13 cellular contexts compared by ENCODE assay signal in the genomic region with DNA sequence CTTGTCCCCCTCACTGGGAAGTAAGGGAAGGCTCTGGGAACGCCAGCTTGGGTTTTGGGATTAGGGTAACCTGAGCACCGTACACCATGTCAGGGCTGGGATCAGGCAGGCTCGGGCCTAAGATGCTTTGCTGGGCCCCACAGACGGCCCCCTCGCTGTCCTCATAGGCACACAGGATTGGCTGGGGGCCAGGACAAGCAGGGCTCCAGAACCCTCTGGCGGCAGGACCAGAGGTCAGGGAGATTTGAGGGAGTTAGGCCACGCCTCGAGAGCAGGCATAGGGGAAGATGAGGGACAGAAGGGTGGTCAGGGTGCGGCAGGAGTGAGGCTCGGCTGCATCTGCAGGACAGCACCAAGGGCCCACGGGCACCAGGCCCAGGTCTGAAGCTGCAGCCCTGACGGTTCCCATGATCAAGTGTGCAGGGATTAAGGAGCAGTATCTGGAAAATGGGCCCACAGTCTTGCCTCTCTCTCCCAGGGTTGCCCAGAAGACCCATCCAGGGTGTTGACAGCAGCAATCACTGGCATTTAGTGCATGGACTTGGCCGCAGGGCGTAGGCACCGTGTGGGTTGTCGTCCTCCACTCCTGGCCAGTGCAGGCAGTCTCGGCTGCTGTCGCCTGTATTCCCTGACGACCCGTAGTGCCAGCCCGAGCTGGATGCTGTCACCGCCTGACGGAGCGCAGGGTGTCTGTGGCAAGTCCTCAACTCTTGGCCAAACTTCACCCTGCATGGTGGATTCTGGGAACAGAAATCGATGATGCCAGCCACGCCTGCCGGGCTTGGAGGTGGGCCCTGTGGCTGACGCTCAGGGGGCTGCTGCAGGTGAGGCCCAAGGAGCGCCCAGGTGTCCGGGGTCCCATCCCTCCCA. TPM values are rescaled to one million over a fixed set of nuclear protein-coding genes. Genes with fewer than 3 reads are reported as not detected.
DNase-seq lines count a peak whose midpoint lies in the region; ATAC-seq and TF ChIP-seq lines count a peak whose summit lies in the region.
"Had no signal": no experiment of that assay in that cellular context is flagged by ENCODE, and none has a peak within 500 bp of the region (broad histone marks: within the 10 kb centered on the region; RNA-seq: fewer than 3 reads in every experiment).

No MANE protein-coding gene starts in this region.

- no peak overlapping the region for H3K27ac ChIP-seq in Peyer's patch
- H3K27ac ChIP-seq: parathyroid adenoma had no signal

- H3K9me3 ChIP-seq in Peyer's patch, result no peaks in the 10 kb centered on the region

- intact Hi-C loops in left ventricle myocardium superior (cut with micrococcal nuclease), result no loop called here

- no peak for TF ChIP-seq POLR2A in Peyer's patch (IDR thresholded peaks at IDR 0.05)

- H3K27me3 ChIP-seq in H7 (ENCODE audit: control insufficient read depth, insufficient read depth, low read length) (no peaks in the 10 kb centered on the region), Peyer's patch (no peaks in the 10 kb centered on the region)

- peak; percentile 7 for ATAC-seq in left ventricle myocardium superior
- ATAC-seq in HG02852 (IDR thresholded peaks at IDR 0.05; ENCODE audit: unreplicated experiment), result no peak
- no peak for ATAC-seq in GM18868 (IDR thresholded peaks at IDR 0.05; ENCODE audit: unreplicated experiment)
- ATAC-seq in HG03565 (IDR thresholded peaks at IDR 0.05; ENCODE audit: unreplicated experiment), result no peak

- DNase-seq in H7 (peak; percentile 32), Peyer's patch (peak in 2 of 3 donors; percentile 44 to 45), left ventricle myocardium superior (peak; percentile 41), retina (peak; percentile 4), DMS53 (lab: John Stamatoyannopoulos, UW) (no peak)
- DNase-seq: DMS79 treated with DMSO at 0.1 percent for 48 hours, KBM-7, NCI-H1694 treated with DMSO at 0.1 percent for 48 hours, SHP77 treated with DMSO at 0.1 percent for 48 hours had no signal

- peaks cover 0 to 9% (median 0%) of the 10 kb centered on the region in 4 donors for H3K4me1 ChIP-seq in Peyer's patch
- H3K4me1 ChIP-seq: parathyroid adenoma had no signal

- H3K36me3 ChIP-seq in H7 (replicated peaks; ENCODE audit: control insufficient read depth, insufficient read depth, low read length) (no peaks in the 10 kb centered on the region), Peyer's patch (no peaks in the 10 kb centered on the region)

- TF ChIP-seq CTCF in Peyer's patch (IDR thresholded peaks at IDR 0.05), result no peak

- no peak overlapping the region for H3K4me3 ChIP-seq in H7 (ENCODE audit: insufficient read depth, low read depth, low read length)
- no peak overlapping the region for H3K4me3 ChIP-seq in Peyer's patch

RNA-seq across cellular contexts. Expression of a gene that starts 15.7 kb away (rescaled TPM):
- 31.4 and 38.2 TPM in 2 replicates for total RNA-seq in H7 (2014; rRNA removed; shearing (Covaris generic))
- total RNA-seq in Peyer's patch, result 1 to 10 TPM; 3.1 to 6.6 (median 4.9) TPM
- total RNA-seq in left ventricle myocardium superior, result 3.4 TPM

RNA-seq across cellular contexts. Expression of a gene that starts 15.7 kb away (rescaled TPM):
- 12.3 and 12.7 TPM in 2 replicates for total RNA-seq in H7 (2014; rRNA removed; shearing (Covaris generic))
- total RNA-seq in Peyer's patch, result 10 to 100 TPM in 3 of 4 donors, 1 to 10 TPM in 1; 2.5 to 26.1 (median 22.8) TPM
- total RNA-seq in left ventricle myocardium superior, result 8.0 TPM
